ENCODE assay signal across 1 cellular context in genomic region chr22:20867179-20868099, GRCh38.
TF ChIP-seq lines count a peak whose summit lies in the region.

No MANE protein-coding gene starts in this region.

TF ChIP-seq in HEK293, 187 proteins besides CTCF, POLR2A, EP300 and RAD21 (continued from another document):
- TF ChIP-seq, protein P1, sequence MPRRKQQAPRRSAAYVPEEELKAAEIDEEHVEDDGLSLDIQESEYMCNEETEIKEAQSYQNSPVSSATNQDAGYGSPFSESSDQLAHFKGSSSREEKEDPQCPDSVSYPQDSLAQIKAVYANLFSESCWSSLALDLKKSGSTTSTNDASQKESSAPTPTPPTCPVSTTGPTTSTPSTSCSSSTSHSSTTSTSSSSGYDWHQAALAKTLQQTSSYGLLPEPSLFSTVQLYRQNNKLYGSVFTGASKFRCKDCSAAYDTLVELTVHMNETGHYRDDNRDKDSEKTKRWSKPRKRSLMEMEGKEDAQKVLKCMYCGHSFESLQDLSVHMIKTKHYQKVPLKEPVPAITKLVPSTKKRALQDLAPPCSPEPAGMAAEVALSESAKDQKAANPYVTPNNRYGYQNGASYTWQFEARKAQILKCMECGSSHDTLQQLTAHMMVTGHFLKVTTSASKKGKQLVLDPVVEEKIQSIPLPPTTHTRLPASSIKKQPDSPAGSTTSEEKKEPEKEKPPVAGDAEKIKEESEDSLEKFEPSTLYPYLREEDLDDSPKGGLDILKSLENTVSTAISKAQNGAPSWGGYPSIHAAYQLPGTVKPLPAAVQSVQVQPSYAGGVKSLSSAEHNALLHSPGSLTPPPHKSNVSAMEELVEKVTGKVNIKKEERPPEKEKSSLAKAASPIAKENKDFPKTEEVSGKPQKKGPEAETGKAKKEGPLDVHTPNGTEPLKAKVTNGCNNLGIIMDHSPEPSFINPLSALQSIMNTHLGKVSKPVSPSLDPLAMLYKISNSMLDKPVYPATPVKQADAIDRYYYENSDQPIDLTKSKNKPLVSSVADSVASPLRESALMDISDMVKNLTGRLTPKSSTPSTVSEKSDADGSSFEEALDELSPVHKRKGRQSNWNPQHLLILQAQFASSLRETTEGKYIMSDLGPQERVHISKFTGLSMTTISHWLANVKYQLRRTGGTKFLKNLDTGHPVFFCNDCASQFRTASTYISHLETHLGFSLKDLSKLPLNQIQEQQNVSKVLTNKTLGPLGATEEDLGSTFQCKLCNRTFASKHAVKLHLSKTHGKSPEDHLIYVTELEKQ (tag by site-specific recombination; IDR thresholded peaks at IDR 0.05; ENCODE audit: borderline replicate concordance): no peak
- TF ChIP-seq ZNF24 (tag by site-specific recombination; IDR thresholded peaks at IDR 0.05) (no peak), GLI4 (tag by site-specific recombination; IDR thresholded peaks at IDR 0.05) (no peak), FEZF1 (tag by site-specific recombination; IDR thresholded peaks at IDR 0.05) (no peak)
